In the genomic region with DNA sequence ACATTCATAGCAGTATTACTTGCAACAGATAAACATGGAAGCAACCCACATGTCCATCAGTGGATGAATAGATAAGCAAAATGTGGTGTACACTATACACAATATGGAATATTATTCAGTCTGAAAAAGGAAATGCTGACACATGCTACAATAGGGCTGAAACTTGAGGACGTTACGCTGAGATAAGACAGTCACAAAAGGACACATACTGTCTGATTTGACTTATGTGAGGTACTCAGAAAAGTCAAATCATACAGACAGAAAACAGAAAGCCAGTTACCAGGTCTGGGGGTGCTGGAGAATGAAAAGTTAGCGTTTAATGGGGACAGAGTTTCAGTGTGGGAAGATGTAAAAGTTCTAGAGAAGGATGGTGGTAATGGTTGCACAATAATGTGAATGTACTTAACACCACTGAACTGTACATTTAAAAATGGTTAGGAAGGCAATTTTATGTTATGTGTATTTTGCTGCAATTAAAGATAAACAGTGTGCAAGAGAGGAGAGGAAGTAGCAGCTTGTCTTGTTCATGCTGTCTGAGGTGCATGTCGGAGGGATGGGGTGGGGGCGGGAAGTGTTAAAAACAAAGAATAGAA, we compare ENCODE assay signal across 6 cellular contexts.
DNase-seq lines count a peak whose midpoint lies in the region; ATAC-seq, FAIRE-seq and TF ChIP-seq lines count a peak whose summit lies in the region.
"Not testable (repeated sequence)": the region's sequence is repeated elsewhere in the genome, so short reads cannot be mapped to it uniquely, and the experiment has no call there.

No MANE protein-coding gene starts in this region.

- not testable (repeated sequence) for H3K4me1 ChIP-seq in CD8-positive, alpha-beta memory T cell (ENCODE audit: insufficient read depth, low read length); K562 (replicated peaks in 1 of 2; ENCODE audit: control insufficient read depth in 2 of 2, insufficient read depth in 2 of 2, low read length in 2 of 2); mesenchymal stem cell (ENCODE audit: control insufficient read depth, insufficient read depth, low read depth, low read length)

- POLR2A ChIA-PET in CD8-positive, alpha-beta memory T cell (lab: Charles Lee); K562 (lab: Yijun Ruan, JAX): not testable (repeated sequence)

- H3K9me3 Mint-ChIP-seq in CD8-positive, alpha-beta memory T cell; activated T-cell treated with anti-CD3 and anti-CD28 coated beads, Interleukin-2, amount 50 U/mL, for 24 hours; stimulated activated effector memory CD8-positive, alpha-beta T cell treated with anti-CD3 and anti-CD28 coated beads, Interleukin-12 subunit alpha, Interleukin-12 subunit beta, amount 100 ng/mL, for 72 hours: not testable (repeated sequence)

- not testable (repeated sequence) for H3K9ac ChIP-seq in K562 (ENCODE audit: insufficient read depth in 1 of 2, low read depth in 2 of 2, low read length in 2 of 2); mesenchymal stem cell (ENCODE audit: low read length)

- peak overlapping the region in 5 of 8 donors; percentile 29 to 76 (median 66) for H3K27ac Mint-ChIP-seq in CD8-positive, alpha-beta memory T cell
- H3K27ac Mint-ChIP-seq in T-helper 17 cell: peak overlapping the region; percentile 41
- H3K27ac Mint-ChIP-seq in activated T-cell treated with anti-CD3 and anti-CD28 coated beads, Interleukin-2, amount 50 U/mL, for 24 hours: peak overlapping the region; percentile 38
- peak overlapping the region; percentile 79 for H3K27ac Mint-ChIP-seq in stimulated activated effector memory CD8-positive, alpha-beta T cell treated with anti-CD3 and anti-CD28 coated beads, Interleukin-12 subunit alpha, Interleukin-12 subunit beta, amount 100 ng/mL, for 72 hours

- not testable (repeated sequence) for BruUV-seq in K562 (replicated peaks; lab: Mats Ljungman, UMichigan)

- H3K79me2 ChIP-seq in K562 (ENCODE audit: control insufficient read depth, insufficient read depth, low read length): not testable (repeated sequence)

- TF ChIP-seq RAD21 in K562 (CRISPR knock-in tag; conservative IDR thresholded peaks at IDR 0.05 in 1 of 2, IDR thresholded peaks at IDR 0.05 in 1 of 2): not testable (repeated sequence)

- intact Hi-C loops in K562 (cut with micrococcal nuclease): not testable (repeated sequence)

- H3K27me3 Mint-ChIP-seq in CD8-positive, alpha-beta memory T cell; T-helper 17 cell; activated T-cell treated with anti-CD3 and anti-CD28 coated beads, Interleukin-2, amount 50 U/mL, for 24 hours: not testable (repeated sequence)

- not testable (repeated sequence) for TF ChIP-seq POLR2A in K562 (conservative IDR thresholded peaks at IDR 0.05)

- not testable (repeated sequence) for H3K27ac ChIP-seq in CD8-positive, alpha-beta memory T cell (ENCODE audit: low read depth, low read length); K562 (ENCODE audit: extremely low read depth, low read depth, low read length); mesenchymal stem cell (ENCODE audit: low read length, poor library complexity, severe bottlenecking)

- not testable (repeated sequence) for H3K9me1 ChIP-seq in K562 (ENCODE audit: control insufficient read depth, insufficient read depth, low read length)

- H3K9me3 ChIP-seq in CD8-positive, alpha-beta memory T cell (ENCODE audit: low read length); T-helper 17 cell (ENCODE audit: control insufficient read depth, low read length, poor library complexity, severe bottlenecking); K562 (replicated peaks; ENCODE audit: control insufficient read depth, insufficient read depth, low read depth, low read length); mesenchymal stem cell (ENCODE audit: control insufficient read depth, low read length): not testable (repeated sequence)

- H3K36me3 Mint-ChIP-seq in CD8-positive, alpha-beta memory T cell; T-helper 17 cell (ENCODE audit: low read depth); activated T-cell treated with anti-CD3 and anti-CD28 coated beads, Interleukin-2, amount 50 U/mL, for 24 hours (ENCODE audit: low read depth); stimulated activated effector memory CD8-positive, alpha-beta T cell treated with anti-CD3 and anti-CD28 coated beads, Interleukin-12 subunit alpha, Interleukin-12 subunit beta, amount 100 ng/mL, for 72 hours: not testable (repeated sequence)

- not testable (repeated sequence) for DNase-seq in CD8-positive, alpha-beta memory T cell; T-helper 17 cell; activated T-cell treated with anti-CD3 and anti-CD28 coated beads, Interleukin-2, amount 50 U/mL, for 24 hours; K562 (ENCODE audit: extremely low read depth in 1 of 4, low spot score in 3 of 4); stimulated activated effector memory CD8-positive, alpha-beta T cell treated with anti-CD3 and anti-CD28 coated beads, Interleukin-12 subunit alpha, Interleukin-12 subunit beta, amount 100 ng/mL, for 72 hours (ENCODE audit: low spot score in 2 of 2)
- DNase-seq in mesenchymal stem cell: peak; percentile 1

- not testable (repeated sequence) for H2BK120ac ChIP-seq in mesenchymal stem cell (ENCODE audit: low read depth, low read length)

- H3K36me3 ChIP-seq in CD8-positive, alpha-beta memory T cell (ENCODE audit: insufficient read depth, low read length); K562 (ENCODE audit: control insufficient read depth, insufficient read depth, low read length); mesenchymal stem cell (ENCODE audit: control insufficient read depth in 1 of 2, insufficient read depth in 2 of 2, low read depth in 1 of 2, low read length in 2 of 2): not testable (repeated sequence)

- not testable (repeated sequence) for H3K14ac ChIP-seq in mesenchymal stem cell (ENCODE audit: low read length in 2 of 2)

- H3K4me2 ChIP-seq in K562 (ENCODE audit: insufficient read depth, low read length): peak overlapping the region; percentile 32; the same call in 1 of the 2 replicates
- H3K4me2 ChIP-seq in mesenchymal stem cell (ENCODE audit: low read length, poor library complexity, severe bottlenecking): not testable (repeated sequence)

- not testable (repeated sequence) for ATAC-seq in T-helper 17 cell; stimulated activated effector memory CD8-positive, alpha-beta T cell treated with anti-CD3 and anti-CD28 coated beads, Interleukin-12 subunit alpha, Interleukin-12 subunit beta, amount 100 ng/mL, for 72 hours
- peak; percentile 86 for ATAC-seq in K562

- CTCF ChIA-PET in CD8-positive, alpha-beta memory T cell (lab: Charles Lee); K562 (lab: Yijun Ruan, JAX; ENCODE audit: low intra/inter-chr PET ratio): not testable (repeated sequence)

- H4K91ac ChIP-seq in mesenchymal stem cell (ENCODE audit: low read length): not testable (repeated sequence)

- not testable (repeated sequence) for FAIRE-seq in K562 (lab: Jason Lieb, UNC)

- not testable (repeated sequence) for TF ChIP-seq EP300 in K562 (IDR thresholded peaks at IDR 0.05; ENCODE audit: low read length)

- H4K8ac ChIP-seq in mesenchymal stem cell (ENCODE audit: low read length): not testable (repeated sequence)

- H3K4me3 ChIP-seq in CD8-positive, alpha-beta memory T cell (ENCODE audit: low read length); K562; mesenchymal stem cell (ENCODE audit: insufficient read depth in 1 of 2, low read depth in 1 of 2, low read length in 2 of 2): not testable (repeated sequence)

- H3K79me1 ChIP-seq in mesenchymal stem cell (replicated peaks; ENCODE audit: low read length, poor library complexity, severe bottlenecking): not testable (repeated sequence)

- not testable (repeated sequence) for H3K23ac ChIP-seq in mesenchymal stem cell (ENCODE audit: low read length in 2 of 2)

- not testable (repeated sequence) for H3K18ac ChIP-seq in mesenchymal stem cell (ENCODE audit: low read depth in 1 of 2, low read length in 2 of 2)

- not testable (repeated sequence) for H2AK5ac ChIP-seq in mesenchymal stem cell (ENCODE audit: low read length, severe bottlenecking)

- H2BK5ac ChIP-seq in mesenchymal stem cell (ENCODE audit: low read depth, low read length, poor library complexity, severe bottlenecking): not testable (repeated sequence)

- not testable (repeated sequence) for TF ChIP-seq CTCF in K562 (IDR thresholded peaks at IDR 0.05 in 2 of 3, conservative IDR thresholded peaks at IDR 0.05 in 1 of 3; ENCODE audit: insufficient read depth in 2 of 3, low read depth in 1 of 3, low read length in 3 of 3)

- peaks cover 16 to 21% (median 20%) of the 10 kb centered on the region in 3 donors for H3K4me1 Mint-ChIP-seq in CD8-positive, alpha-beta memory T cell
- H3K4me1 Mint-ChIP-seq in T-helper 17 cell: peaks cover 13% of the 10 kb centered on the region
- peaks cover 21% of the 10 kb centered on the region for H3K4me1 Mint-ChIP-seq in activated T-cell treated with anti-CD3 and anti-CD28 coated beads, Interleukin-2, amount 50 U/mL, for 24 hours (ENCODE audit: low read depth)
- H3K4me1 Mint-ChIP-seq in stimulated activated effector memory CD8-positive, alpha-beta T cell treated with anti-CD3 and anti-CD28 coated beads, Interleukin-12 subunit alpha, Interleukin-12 subunit beta, amount 100 ng/mL, for 72 hours: not testable (repeated sequence)

- not testable (repeated sequence) for H3K27me3 ChIP-seq in CD8-positive, alpha-beta memory T cell (ENCODE audit: insufficient read depth, low read length, poor library complexity, severe bottlenecking); K562 (ENCODE audit: control insufficient read depth in 2 of 2, insufficient read depth in 2 of 2, low read length in 2 of 2); mesenchymal stem cell (ENCODE audit: control insufficient read depth in 1 of 2, insufficient read depth in 1 of 2, low read length in 2 of 2)

- H2BK12ac ChIP-seq in mesenchymal stem cell (ENCODE audit: low read length in 2 of 2): not testable (repeated sequence)

- in situ Hi-C loops in K562 (cut with MboI): not testable (repeated sequence)

- H2BK15ac ChIP-seq in mesenchymal stem cell (ENCODE audit: low read depth, poor library complexity, severe bottlenecking): not testable (repeated sequence)

- 46% methylated on average over 5 of the region's 5 CpGs for WGBS in K562 (ENCODE audit: insufficient coverage, low coverage, missing lambda C conversion rate)
- WGBS in mesenchymal stem cell: 50% methylated on average over 2 of the region's 5 CpGs

- H3K4ac ChIP-seq in mesenchymal stem cell (ENCODE audit: low read depth in 1 of 2, low read length in 2 of 2): not testable (repeated sequence)

- H2AFZ ChIP-seq in K562 (ENCODE audit: low read depth, low read length): peak overlapping the region; percentile 66; the same call in 1 of the 2 replicates
- not testable (repeated sequence) for H2AFZ ChIP-seq in mesenchymal stem cell (ENCODE audit: low read depth, low read length)

- H4K20me1 ChIP-seq in K562 (replicated peaks; ENCODE audit: control insufficient read depth, insufficient read depth, low read length): not testable (repeated sequence)

- H3K4me3 Mint-ChIP-seq in CD8-positive, alpha-beta memory T cell: peak overlapping the region in 2 of 7 donors; percentile 22 to 62
- not testable (repeated sequence) for H3K4me3 Mint-ChIP-seq in T-helper 17 cell; activated T-cell treated with anti-CD3 and anti-CD28 coated beads, Interleukin-2, amount 50 U/mL, for 24 hours; stimulated activated effector memory CD8-positive, alpha-beta T cell treated with anti-CD3 and anti-CD28 coated beads, Interleukin-12 subunit alpha, Interleukin-12 subunit beta, amount 100 ng/mL, for 72 hours
